In genomic region chr20:21047981-21048380, GRCh38 we compare ENCODE assay signal across 26 cellular contexts. TPM values are rescaled to one million over a fixed set of nuclear protein-coding genes. Genes with fewer than 3 reads are reported as not detected.
DNase-seq lines count a peak whose midpoint lies in the region; ATAC-seq and TF ChIP-seq lines count a peak whose summit lies in the region.
"Had no signal": no experiment of that assay in that cellular context is flagged by ENCODE, and none has a peak within 500 bp of the region (broad histone marks: within the 10 kb centered on the region; RNA-seq: fewer than 3 reads in every experiment).

No MANE protein-coding gene starts in this region.

- 76 to 78% methylated on average over 5 to 6 of the region's 6 CpGs for whole genome bisulfite sequencing in transverse colon (ENCODE audit: low coverage in 1 of 2), 2 donors

- no peak for ATAC-seq in GM21526 (IDR thresholded peaks at IDR 0.05; ENCODE audit: low FRiP score, unreplicated experiment)
- no peak for ATAC-seq in effector memory CD8-positive, alpha-beta T cell (replicated peaks)

- H3K36me3 Mint-ChIP-seq in activated CD4-positive, alpha-beta T cell treated with anti-CD3 and anti-CD28 coated beads, Interleukin-2, amount 10 ng/mL, durations not matched to agents 24 days and 14 days (ENCODE audit: low read depth) = no peaks in the 10 kb centered on the region
- no peaks in the 10 kb centered on the region for H3K36me3 Mint-ChIP-seq in effector memory CD8-positive, alpha-beta T cell (ENCODE audit: insufficient read depth)
- H3K36me3 Mint-ChIP-seq: CD4-positive, alpha-beta memory T cell; IgD-negative memory B cell had no signal

- TF ChIP-seq CTCF in transverse colon (IDR thresholded peaks at IDR 0.05) = no peak

- H3K4me3 Mint-ChIP-seq in activated CD4-positive, alpha-beta T cell treated with anti-CD3 and anti-CD28 coated beads, Interleukin-2, amount 10 ng/mL, durations not matched to agents 24 days and 14 days = no peak overlapping the region
- no peak overlapping the region for H3K4me3 Mint-ChIP-seq in effector memory CD8-positive, alpha-beta T cell
- H3K4me3 Mint-ChIP-seq: CD4-positive, alpha-beta memory T cell; IgD-negative memory B cell had no signal

- H3K27me3 ChIP-seq in transverse colon = peaks cover 7% of the 10 kb centered on the region
- H3K27me3 ChIP-seq: BLaER1 treated with 17β-estradiol and CSF1 and Interleukin-3, amounts not matched to agents 10 nM and 100 nM had no signal

- no peak overlapping the region for H3K27ac Mint-ChIP-seq in activated CD4-positive, alpha-beta T cell treated with anti-CD3 and anti-CD28 coated beads, Interleukin-2, amount 10 ng/mL, durations not matched to agents 24 days and 14 days
- no peak overlapping the region for H3K27ac Mint-ChIP-seq in effector memory CD8-positive, alpha-beta T cell
- H3K27ac Mint-ChIP-seq: CD4-positive, alpha-beta memory T cell had no signal

- intact Hi-C loops in activated CD4-positive, alpha-beta T cell treated with anti-CD3 and anti-CD28 coated beads, Interleukin-2, amount 10 ng/mL, durations not matched to agents 24 days and 14 days (cut with micrococcal nuclease) = loop anchor here (2.0 kb wide), 1 partner anchor 457 kb away; no protein-coding TSS in a partner anchor
- intact Hi-C loops in transverse colon (cut with DNase I; ENCODE audit: low total_unique reads) = loop anchor here (2.0 kb wide), 1 partner anchor 49 kb away; no protein-coding TSS in a partner anchor

- H3K9me3 Mint-ChIP-seq in activated CD4-positive, alpha-beta T cell treated with anti-CD3 and anti-CD28 coated beads, Interleukin-2, amount 10 ng/mL, durations not matched to agents 24 days and 14 days = no peaks in the 10 kb centered on the region
- no peaks in the 10 kb centered on the region for H3K9me3 Mint-ChIP-seq in effector memory CD8-positive, alpha-beta T cell
- H3K9me3 Mint-ChIP-seq: CD4-positive, alpha-beta memory T cell; IgD-negative memory B cell had no signal

- H3K4me3 ChIP-seq in transverse colon = no peak overlapping the region
- H3K4me3 ChIP-seq: BLaER1 treated with 17β-estradiol and CSF1 and Interleukin-3, amounts not matched to agents 10 nM and 100 nM; PC-9 had no signal

- H3K4me1 ChIP-seq in transverse colon = no peaks in the 10 kb centered on the region

- in situ Hi-C loops in transverse colon (cut with MboI; ENCODE audit: low pct_ligation_motif_present in 1 of 4, low pct_unique_long_range_greater_than_20kb in 1 of 4, low sequenced_read_pairs in 3 of 4) = no loop called here

- no peaks in the 10 kb centered on the region for H3K9me3 ChIP-seq in transverse colon

- H3K27me3 Mint-ChIP-seq in activated CD4-positive, alpha-beta T cell treated with anti-CD3 and anti-CD28 coated beads, Interleukin-2, amount 10 ng/mL, durations not matched to agents 24 days and 14 days = peaks cover 4% of the 10 kb centered on the region
- H3K27me3 Mint-ChIP-seq in effector memory CD8-positive, alpha-beta T cell = peaks cover 25 to 72% of the 10 kb centered on the region in 2 donors

- H3K27ac ChIP-seq in transverse colon = no peak overlapping the region
- H3K27ac ChIP-seq: 22Rv1; BLaER1 treated with 17β-estradiol and CSF1 and Interleukin-3, amounts not matched to agents 10 nM and 100 nM; PC-9 had no signal

- TF ChIP-seq EP300 in transverse colon (IDR thresholded peaks at IDR 0.05; ENCODE audit: low read depth) = no peak

- no peak for TF ChIP-seq POLR2A in transverse colon (IDR thresholded peaks at IDR 0.05)

- H3K4me1 Mint-ChIP-seq in activated CD4-positive, alpha-beta T cell treated with anti-CD3 and anti-CD28 coated beads, Interleukin-2, amount 10 ng/mL, durations not matched to agents 24 days and 14 days = no peaks in the 10 kb centered on the region
- no peaks in the 10 kb centered on the region for H3K4me1 Mint-ChIP-seq in effector memory CD8-positive, alpha-beta T cell (ENCODE audit: low read depth in 2 of 2)
- H3K4me1 Mint-ChIP-seq: CD4-positive, alpha-beta memory T cell had no signal

- DNase-seq in activated CD4-positive, alpha-beta T cell treated with anti-CD3 and anti-CD28 coated beads, Interleukin-2, amount 10 ng/mL, durations not matched to agents 24 days and 14 days = peak; percentile 34
- no peak for DNase-seq in activated CD4-positive, alpha-beta T cell treated with anti-CD3 and anti-CD28 coated beads for 48 hours
- peak; percentile 72 for DNase-seq in NOMO-1 treated with DMSO at 0.1 percent for 48 hours (lab: John Stamatoyannopoulos, UW; ENCODE audit: unreplicated experiment)
- peak; percentile 82 for DNase-seq in SKM-1 (lab: John Stamatoyannopoulos, UW; ENCODE audit: unreplicated experiment)
- no peak for DNase-seq in cerebellar cortex (ENCODE audit: low spot score)
- DNase-seq in transverse colon = no peak
- no peak for DNase-seq in effector memory CD8-positive, alpha-beta T cell
- DNase-seq: ACHN; CD4-positive, alpha-beta memory T cell; Karpas-422; NCI-H1105; NCI-H1694; NCI-H2081; NCI-H2171; NCI-H345; PC-9; RPMI8226; SHP77 had no signal

- H3K36me3 ChIP-seq in transverse colon = no peaks in the 10 kb centered on the region
- H3K36me3 ChIP-seq: BLaER1 treated with 17β-estradiol and CSF1 and Interleukin-3, amounts not matched to agents 10 nM and 100 nM had no signal

RNA-seq across cellular contexts. Expression of gene LINC00237, which starts 58.2 kb away (rescaled TPM):
- total RNA-seq in activated CD4-positive, alpha-beta T cell treated with anti-CD3 and anti-CD28 coated beads, Interleukin-2, amount 10 ng/mL, durations not matched to agents 24 days and 14 days = not detected in 2 replicates
- total RNA-seq in transverse colon = not detected
- total RNA-seq: CD4-positive, alpha-beta memory T cell; G401; H4; M059J; PC-9; T-helper 1 cell treated with Interleukin-12 subunit alpha and Interleukin-12 subunit beta and Interleukin-4 antibody, amounts not matched to agents 30 ng/mL and 1 ng/mL, for 36 hours had no signal

Comparison
In these comparisons a context has a peak if more than half of its experiments do, and no peak if none do; other contexts are left out.
1. DNase-seq: peak in activated CD4-positive, alpha-beta T cell treated with anti-CD3 and anti-CD28 coated beads, Interleukin-2, amount 10 ng/mL, durations not matched to agents 24 days and 14 days (single experiment), NOMO-1 treated with DMSO at 0.1 percent for 48 hours (single experiment) and SKM-1 (single experiment); none in activated CD4-positive, alpha-beta T cell treated with anti-CD3 and anti-CD28 coated beads for 48 hours (single experiment), cerebellar cortex (single experiment), transverse colon (single experiment) and effector memory CD8-positive, alpha-beta T cell (0 of 3).